8 cellular contexts compared by ENCODE assay signal in genomic region chr1:155688318-155689121, GRCh38. TPM values are rescaled to one million over a fixed set of nuclear protein-coding genes. Genes with fewer than 3 reads are reported as not detected.
A peak's percentile ranks its signal among the peaks of the same experiment; 100 is the strongest.
DNase-seq lines count a peak whose midpoint lies in the region; ATAC-seq and TF ChIP-seq lines count a peak whose summit lies in the region.

Gene DAP3, plus strand, starts transcription at chr1:155689091. Its CDS starts 20,689 bp downstream, at chr1:155709780.
Gene YY1AP1, minus strand, starts transcription at chr1:155688774. Its CDS starts 8,338 bp downstream, at chr1:155680436.

- peak in 1 of 2 donors; percentile 62 for TF ChIP-seq POLR2A in suprapubic skin (IDR thresholded peaks at IDR 0.05)

- peak; percentile 93 for DNase-seq in GM10266 (ENCODE audit: extremely low spot score)
- DNase-seq in NCI-H1105 (lab: John Stamatoyannopoulos, UW), result peak; percentile 84
- DNase-seq in SKM-1 treated with dmso at 0.1 percent for 144 hours (lab: John Stamatoyannopoulos, UW; ENCODE audit: unreplicated experiment), result peak; percentile 92
- peak; percentile 90 to 94 for DNase-seq in activated naive CD4-positive, alpha-beta T cell treated with anti-CD3 and anti-CD28 coated beads, Interleukin-2, amount 50 U/mL, for 72 hours (ENCODE audit: low spot score in 2 of 2)
- peak; percentile 29 for DNase-seq in glomerular endothelial cell (ENCODE audit: extremely low read depth, low read depth, low spot score)
- DNase-seq in omental fat pad (ENCODE audit: low spot score), result peak; percentile 54
- peak; percentile 93 to 95 for DNase-seq in suprapubic skin (ENCODE audit: low spot score in 2 of 2)

- peak within 1 kb of the TSS; percentile 98 to 99 for H3K27ac Mint-ChIP-seq in activated naive CD4-positive, alpha-beta T cell treated with anti-CD3 and anti-CD28 coated beads, Interleukin-2, amount 50 U/mL, for 72 hours

- no peak for TF ChIP-seq CTCF in GM10266 (IDR thresholded peaks at IDR 0.05; ENCODE audit: control insufficient read depth, insufficient read depth, low read depth, missing control alignments)
- TF ChIP-seq CTCF in omental fat pad (IDR thresholded peaks at IDR 0.05), result no peak
- no peak for TF ChIP-seq CTCF in suprapubic skin (IDR thresholded peaks at IDR 0.05)

- peaks cover 7% of the 10 kb centered on the region for H3K36me3 ChIP-seq in suprapubic skin

- ATAC-seq in HG02623 (IDR thresholded peaks at IDR 0.05; ENCODE audit: unreplicated experiment) (peak; percentile 81), omental fat pad (ENCODE audit: low FRiP score) (peak; percentile 92)
- peak; percentile 87 to 92 for ATAC-seq in activated naive CD4-positive, alpha-beta T cell treated with anti-CD3 and anti-CD28 coated beads, Interleukin-2, amount 50 U/mL, for 72 hours

- H3K9me3 Mint-ChIP-seq in activated naive CD4-positive, alpha-beta T cell treated with anti-CD3 and anti-CD28 coated beads, Interleukin-2, amount 50 U/mL, for 72 hours, result no peaks in the 10 kb centered on the region

- 0% methylated on average over 40 of the region's 85 CpGs for WGBS in suprapubic skin

- H3K27ac ChIP-seq in suprapubic skin, result peak within 1 kb of the TSS; percentile 94

- H3K27me3 ChIP-seq in suprapubic skin, result no peaks in the 10 kb centered on the region

- peaks cover 43% of the 10 kb centered on the region for H3K4me1 ChIP-seq in suprapubic skin

- no peak for TF ChIP-seq EP300 in suprapubic skin (IDR thresholded peaks at IDR 0.05)

- peak within 1 kb of the TSS; percentile 95 for H3K4me3 ChIP-seq in suprapubic skin

- peaks cover 29 to 41% of the 10 kb centered on the region in 2 donors for H3K36me3 Mint-ChIP-seq in activated naive CD4-positive, alpha-beta T cell treated with anti-CD3 and anti-CD28 coated beads, Interleukin-2, amount 50 U/mL, for 72 hours

- no peaks in the 10 kb centered on the region for H3K9me3 ChIP-seq in suprapubic skin

RNA-seq across cellular contexts. Expression of gene DAP3, which starts in this region (rescaled TPM):
- 100 to 1,000 TPM; 128 to 172 TPM for total RNA-seq in activated naive CD4-positive, alpha-beta T cell treated with anti-CD3 and anti-CD28 coated beads, Interleukin-2, amount 50 U/mL, for 72 hours
- total RNA-seq in glomerular endothelial cell (136 and 142 TPM in 2 replicates), omental fat pad (100 to 1,000 TPM; 118 to 170 (median 132) TPM), suprapubic skin (100 to 1,000 TPM; 151 to 249 (median 187) TPM)

RNA-seq across cellular contexts. Expression of gene YY1AP1, which starts in this region (rescaled TPM):
- 10 to 100 TPM; 80.2 to 90.3 TPM for total RNA-seq in activated naive CD4-positive, alpha-beta T cell treated with anti-CD3 and anti-CD28 coated beads, Interleukin-2, amount 50 U/mL, for 72 hours
- total RNA-seq in glomerular endothelial cell (19.8 and 42.1 TPM in 2 replicates), omental fat pad (100 to 1,000 TPM in 3 of 4 donors, 10 to 100 TPM in 1; 91.3 to 135 (median 119) TPM), suprapubic skin (100 to 1,000 TPM in 1 of 4 donors, 10 to 100 TPM in 3; 56.0 to 106 (median 80.1) TPM)

Comparison
In these comparisons a context has a peak if more than half of its experiments do, and no peak if none do; other contexts are left out.
1. Peak in every context shown above with its lines: DNase-seq, ATAC-seq, H3K4me3 ChIP-seq and H3K27ac ChIP-seq.
2. DNase-seq: peak in every context shown above with its lines; median percentile 94 in suprapubic skin; 93 in GM10266; 92 in SKM-1 treated with dmso at 0.1 percent for 144 hours; 92 in activated naive CD4-positive, alpha-beta T cell treated with anti-CD3 and anti-CD28 coated beads, Interleukin-2, amount 50 U/mL, for 72 hours; 84 in NCI-H1105; 54 in omental fat pad; 29 in glomerular endothelial cell.